Comparison of ENCODE assay signal across 9 cellular contexts in the genomic region with DNA sequence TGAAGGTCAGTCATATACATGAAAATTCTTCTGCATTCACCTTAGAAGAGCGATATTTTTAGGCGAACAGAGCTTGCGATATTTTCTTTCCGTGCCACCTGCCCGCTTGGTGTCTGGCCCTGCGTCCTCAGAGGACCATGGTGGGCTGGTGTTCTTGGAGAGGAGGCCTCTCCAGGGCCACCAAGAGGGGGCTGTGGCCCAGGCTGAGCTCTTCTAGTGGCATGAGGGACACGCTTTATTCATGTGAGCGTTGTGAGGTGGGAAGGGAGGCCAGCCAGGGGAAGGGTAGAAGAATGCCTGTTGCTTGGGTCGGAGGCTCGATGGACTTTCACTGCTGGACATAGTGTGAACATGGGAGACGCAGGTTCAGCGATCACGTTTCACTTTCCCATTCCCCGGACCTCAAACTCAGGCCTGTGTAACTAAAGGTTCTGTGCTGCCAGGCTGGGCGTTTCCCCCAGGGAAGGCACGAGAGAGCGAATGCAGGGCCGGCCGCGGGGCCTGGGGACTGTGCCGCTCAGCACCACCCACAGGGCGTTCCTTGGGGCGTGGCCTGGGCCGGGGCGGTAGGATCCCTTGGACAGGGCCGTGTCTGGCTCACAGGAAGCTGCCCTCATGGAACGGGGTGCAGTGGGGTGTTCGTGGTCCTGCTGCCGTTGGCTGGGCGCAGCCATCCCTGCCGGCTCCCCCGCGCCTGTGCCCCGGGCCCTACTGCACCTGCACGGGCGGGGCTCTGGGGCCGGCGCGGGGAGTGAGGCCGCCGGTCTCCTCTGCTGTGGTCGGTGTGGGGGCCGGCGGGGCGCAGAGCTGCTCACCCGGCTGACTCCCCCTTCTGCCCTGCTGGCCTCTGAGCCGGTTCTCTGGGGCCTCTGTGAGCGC. TPM values are rescaled to one million over a fixed set of nuclear protein-coding genes. Genes with fewer than 3 reads are reported as not detected.
DNase-seq lines count a peak whose midpoint lies in the region; ATAC-seq and TF ChIP-seq lines count a peak whose summit lies in the region.
"Had no signal": no experiment of that assay in that cellular context is flagged by ENCODE, and none has a peak within 500 bp of the region (broad histone marks: within the 10 kb centered on the region; RNA-seq: fewer than 3 reads in every experiment).

No MANE protein-coding gene starts in this region.

- H3K27me3 ChIP-seq in osteoblast (ENCODE audit: insufficient read depth, low read length) (peaks cover 32% of the 10 kb centered on the region), thymus (ENCODE audit: control insufficient read depth, insufficient read depth) (no peaks in the 10 kb centered on the region)

- no peaks in the 10 kb centered on the region for H4K20me1 ChIP-seq in osteoblast (ENCODE audit: insufficient read depth, low read length)

- H3K4me3 Mint-ChIP-seq in IgD-negative memory B cell (peak overlapping the region; percentile 91 to 99 (median 98)), glutamatergic neuron (ENCODE audit: unreplicated experiment) (peak overlapping the region; percentile 87)

- H3K4me1 Mint-ChIP-seq in IgD-negative memory B cell: peaks cover 16 to 22% (median 21%) of the 10 kb centered on the region in 3 donors
- H3K4me1 Mint-ChIP-seq in glutamatergic neuron (ENCODE audit: low read depth, unreplicated experiment): peaks cover 21% of the 10 kb centered on the region

- H3K79me2 ChIP-seq in osteoblast (ENCODE audit: insufficient read depth, low read length): no peaks in the 10 kb centered on the region

- peak; percentile 46 for DNase-seq in DMS114 treated with DMSO at 0.1 percent for 48 hours (lab: John Stamatoyannopoulos, UW; ENCODE audit: unreplicated experiment)
- DNase-seq in SHP77 (lab: John Stamatoyannopoulos, UW): peak; percentile 93 to 94
- peak; percentile 38 to 78 (median 66) for DNase-seq in activated naive CD4-positive, alpha-beta T cell (lab: John Stamatoyannopoulos, UW)
- peak; percentile 87 for DNase-seq in glutamatergic neuron
- peak; percentile 97 for DNase-seq in osteoblast (ENCODE audit: insufficient read length, low spot score, missing footprints)

- 13% methylated on average over 48 of the region's 48 CpGs for WGBS in thymus

- H3K36me3 ChIP-seq in osteoblast (ENCODE audit: insufficient read depth, low read length): no peaks in the 10 kb centered on the region
- no peaks in the 10 kb centered on the region for H3K36me3 ChIP-seq in thymus (ENCODE audit: control insufficient read depth, insufficient read depth)

- H3K27me3 Mint-ChIP-seq in IgD-negative memory B cell: peaks cover 4% of the 10 kb centered on the region
- H3K27me3 Mint-ChIP-seq in glutamatergic neuron (ENCODE audit: unreplicated experiment): peaks cover 23% of the 10 kb centered on the region

- peak; percentile 85 for ATAC-seq in GM21528 (IDR thresholded peaks at IDR 0.05; ENCODE audit: low FRiP score, unreplicated experiment)

- H3K36me3 Mint-ChIP-seq in IgD-negative memory B cell (no peaks in the 10 kb centered on the region), glutamatergic neuron (ENCODE audit: unreplicated experiment) (peaks cover 4% of the 10 kb centered on the region)

- H3K4me1 ChIP-seq in osteoblast (ENCODE audit: insufficient read depth, low read length): no peaks in the 10 kb centered on the region
- H3K4me1 ChIP-seq in thymus (ENCODE audit: control insufficient read depth, insufficient read depth, low read length): peaks cover 12% of the 10 kb centered on the region

- H3K4me3 ChIP-seq in osteoblast (ENCODE audit: insufficient read depth, low read length) (peak overlapping the region; percentile 67), thymus (ENCODE audit: low read length) (peak overlapping the region; percentile 82)

- peak overlapping the region; percentile 92 to 99 (median 94) for H3K27ac Mint-ChIP-seq in IgD-negative memory B cell
- H3K27ac Mint-ChIP-seq in glutamatergic neuron (ENCODE audit: unreplicated experiment): peak overlapping the region; percentile 89

- H3K9me3 ChIP-seq in osteoblast (ENCODE audit: low read depth, low read length) (no peaks in the 10 kb centered on the region), thymus (ENCODE audit: control insufficient read depth) (peaks cover 1% of the 10 kb centered on the region)

- TF ChIP-seq CTCF in glutamatergic neuron (IDR thresholded peaks at IDR 0.05; ENCODE audit: partially characterized antibody, unreplicated experiment) (no peak), osteoblast (IDR thresholded peaks at IDR 0.05; ENCODE audit: extremely low read depth, low read depth, low read length) (no peak)

- H3K9me3 Mint-ChIP-seq in IgD-negative memory B cell (peaks cover 0 to 2% (median 0%) of the 10 kb centered on the region in 3 donors), glutamatergic neuron (ENCODE audit: unreplicated experiment) (peaks cover 15% of the 10 kb centered on the region)

- H3K27ac ChIP-seq in osteoblast (ENCODE audit: low read depth, low read length) (no peak overlapping the region), thymus (ENCODE audit: low read depth) (peak overlapping the region; percentile 99)

- peak overlapping the region; percentile 86 for H3K4me2 ChIP-seq in osteoblast (ENCODE audit: insufficient read depth, low read length)

- H2AFZ ChIP-seq in osteoblast (ENCODE audit: low read length): peak overlapping the region; percentile 70

RNA-seq across cellular contexts. Expression of gene CLPTM1L, which starts 40.7 kb away (rescaled TPM):
- polyA plus RNA-seq in IgD-negative memory B cell: 25.7 TPM
- total RNA-seq in glutamatergic neuron (ENCODE audit: unreplicated experiment): 95.2 TPM
- 134 and 139 TPM in 2 replicates for total RNA-seq in osteoblast
- polyA plus RNA-seq in thymus: 60.7 TPM

RNA-seq across cellular contexts. Expression of gene SLC6A3, which starts 59.6 kb away (rescaled TPM):
- polyA plus RNA-seq in IgD-negative memory B cell: not detected
- 22.4 TPM for total RNA-seq in glutamatergic neuron (ENCODE audit: unreplicated experiment)
- total RNA-seq in osteoblast: not detected in 2 replicates
- polyA plus RNA-seq in thymus: 14.9 TPM
- total RNA-seq: pulmonary artery endothelial cell had no signal

Comparison
In these comparisons a context has a peak if more than half of its experiments do, and no peak if none do; other contexts are left out.
1. DNase-seq: peak in every context shown above with its lines; median percentile 97 in osteoblast; 94 in SHP77; 87 in glutamatergic neuron; 66 in activated naive CD4-positive, alpha-beta T cell; 46 in DMS114 treated with DMSO at 0.1 percent for 48 hours.
2. RNA of gene SLC6A3, which starts 59.6 kb away (total RNA-seq): 22.4 TPM in glutamatergic neuron (single experiment); not detected in osteoblast; every median in the first group is over 10 times any median in the second.